1 cellular context compared by ENCODE assay signal in genomic region chr9:33013962-33014664, GRCh38.
A peak's percentile ranks its signal among the peaks of the same experiment; 100 is the strongest.
TF ChIP-seq lines count a peak whose summit lies in the region.

No MANE protein-coding gene starts in this region.

TF ChIP-seq in H1, 55 proteins besides CTCF, POLR2A, EP300 and RAD21:
- TF ChIP-seq TBP (IDR thresholded peaks at IDR 0.05; ENCODE audit: low read depth, low read length) = no peak
- TF ChIP-seq SIRT6 (IDR thresholded peaks at IDR 0.05; ENCODE audit: low read length) = no peak
- TF ChIP-seq TAF1 (IDR thresholded peaks at IDR 0.05; ENCODE audit: low read depth, low read length) = no peak
- no peak for TF ChIP-seq CBX8 (IDR thresholded peaks at IDR 0.05; ENCODE audit: borderline replicate concordance, low read depth, low read length)
- no peak for TF ChIP-seq HDAC6 (IDR thresholded peaks at IDR 0.05; ENCODE audit: low read depth, low read length)
- no peak for TF ChIP-seq JUND (IDR thresholded peaks at IDR 0.05; ENCODE audit: low read length)
- no peak for TF ChIP-seq TAF7 (optimal IDR thresholded peaks at IDR 0.05; ENCODE audit: borderline replicate concordance, low read depth, low read length)
- TF ChIP-seq NANOG (IDR thresholded peaks at IDR 0.05; ENCODE audit: insufficient read depth, low read depth, low read length, poor library complexity, severe bottlenecking) = peak; percentile 11
- TF ChIP-seq SIN3A (conservative IDR thresholded peaks at IDR 0.05 in 1 of 2, IDR thresholded peaks at IDR 0.05 in 1 of 2; ENCODE audit: low read depth in 1 of 2, low read length in 2 of 2) = no peak
- TF ChIP-seq BCL11A (IDR thresholded peaks at IDR 0.05; ENCODE audit: low read depth in 2 of 2, low read length in 2 of 2) = no peak
- no peak for TF ChIP-seq EGR1 (IDR thresholded peaks at IDR 0.05; ENCODE audit: borderline replicate concordance, low read depth, low read length)
- peak; percentile 54; the same call in 1 of the 2 replicates for TF ChIP-seq TEAD4 (IDR thresholded peaks at IDR 0.05; ENCODE audit: low read depth, low read length)
- TF ChIP-seq CTBP2 (IDR thresholded peaks at IDR 0.05; ENCODE audit: borderline replicate concordance, insufficient read depth, insufficient read length, low read length) = no peak
- TF ChIP-seq EZH2 (IDR thresholded peaks at IDR 0.05; ENCODE audit: low read depth, low read length, severe bottlenecking) = no peak
- no peak for TF ChIP-seq BRCA1 (IDR thresholded peaks at IDR 0.05; ENCODE audit: low read depth, low read length)
